Comparison of ENCODE assay signal across 8 cellular contexts in the genomic region with DNA sequence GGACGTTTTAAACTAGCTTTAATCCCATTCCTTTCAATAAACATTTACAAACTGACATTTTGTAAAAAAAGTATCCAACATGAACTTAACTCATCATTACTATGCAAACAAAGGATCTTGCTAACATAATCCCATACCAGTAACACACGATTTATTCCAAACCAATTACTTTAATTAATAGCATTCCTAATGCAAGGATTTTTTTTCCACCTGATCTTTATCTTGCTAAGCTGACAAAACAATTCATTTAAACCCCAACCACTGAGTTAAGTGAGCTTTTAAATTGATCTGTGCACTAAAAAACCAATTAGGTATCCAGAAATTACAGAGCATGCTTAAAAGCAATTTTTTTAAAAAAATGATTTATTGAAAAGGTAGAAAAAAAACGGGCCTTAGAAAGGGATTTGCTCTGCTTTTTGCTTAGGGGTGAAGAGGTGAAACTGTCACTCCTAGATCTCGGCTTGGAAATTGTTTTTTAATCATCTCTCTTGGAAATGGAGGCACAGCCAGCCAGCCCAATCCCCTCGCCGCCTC. TPM values are rescaled to one million over a fixed set of nuclear protein-coding genes. Genes with fewer than 3 reads are reported as not detected.
DNase-seq lines count a peak whose midpoint lies in the region; ATAC-seq and TF ChIP-seq lines count a peak whose summit lies in the region.

No MANE protein-coding gene starts in this region.

- peak overlapping the region; percentile 57 for H3K27ac Mint-ChIP-seq in type B pancreatic cell

- intact Hi-C loops in lower lobe of right lung (cut with DNase I): no loop called here
- intact Hi-C loops in mucosa of descending colon (cut with DNase I, micrococcal nuclease): loop anchor here (5.0 to 10.0 kb wide), 2 partner anchors 64 to 66 kb away; no protein-coding TSS in a partner anchor

- H3K36me3 ChIP-seq in lower lobe of right lung (peaks cover 18% of the 10 kb centered on the region), mucosa of descending colon (ENCODE audit: low read depth) (no peaks in the 10 kb centered on the region)

- no peak for ATAC-seq in activated T-cell treated with anti-CD3 and anti-CD28 coated beads, Interleukin-2, amount 50 U/mL, for 4 hours
- no peak for ATAC-seq in lower lobe of right lung
- no peak for ATAC-seq in mucosa of descending colon
- no peak for ATAC-seq in GM19035 (IDR thresholded peaks at IDR 0.05; ENCODE audit: unreplicated experiment)

- H3K4me1 ChIP-seq in lower lobe of right lung: peaks cover 61% of the 10 kb centered on the region
- peaks cover 10% of the 10 kb centered on the region for H3K4me1 ChIP-seq in mucosa of descending colon (ENCODE audit: low read depth)

- peaks cover 68% of the 10 kb centered on the region for H3K4me1 Mint-ChIP-seq in activated T-cell treated with anti-CD3 and anti-CD28 coated beads, Interleukin-2, amount 50 U/mL, for 4 hours (ENCODE audit: low read depth)
- peaks cover 48% of the 10 kb centered on the region for H3K4me1 Mint-ChIP-seq in type B pancreatic cell (ENCODE audit: unreplicated experiment)

- no peak for DNase-seq in activated T-cell treated with anti-CD3 and anti-CD28 coated beads, Interleukin-2, amount 50 U/mL, for 4 hours
- DNase-seq in activated T-cell treated with anti-CD3 and anti-CD28 coated beads for 4 hours (no peak), astrocyte of the spinal cord (ENCODE audit: low read depth, low spot score) (no peak), lower lobe of right lung (no peak), type B pancreatic cell (ENCODE audit: extremely low spot score, unreplicated experiment) (no peak), mucosa of descending colon (no peak), middle frontal gyrus (ENCODE audit: extremely low spot score, low spot score) (no peak)

- in situ Hi-C loops in astrocyte of the spinal cord (cut with HindIII; ENCODE audit: low sequenced_read_pairs): no loop called here

- H3K9me3 ChIP-seq in lower lobe of right lung (no peaks in the 10 kb centered on the region), mucosa of descending colon (no peaks in the 10 kb centered on the region)

- peaks cover 17% of the 10 kb centered on the region for H3K36me3 Mint-ChIP-seq in activated T-cell treated with anti-CD3 and anti-CD28 coated beads, Interleukin-2, amount 50 U/mL, for 4 hours (ENCODE audit: insufficient read depth)
- H3K36me3 Mint-ChIP-seq in type B pancreatic cell: peaks cover 4% of the 10 kb centered on the region

- peak overlapping the region; percentile 88 for H3K27ac ChIP-seq in lower lobe of right lung

- H3K27me3 Mint-ChIP-seq in activated T-cell treated with anti-CD3 and anti-CD28 coated beads, Interleukin-2, amount 50 U/mL, for 4 hours (ENCODE audit: low read depth): no peaks in the 10 kb centered on the region
- peaks cover 2% of the 10 kb centered on the region for H3K27me3 Mint-ChIP-seq in type B pancreatic cell

- H3K4me3 Mint-ChIP-seq in activated T-cell treated with anti-CD3 and anti-CD28 coated beads, Interleukin-2, amount 50 U/mL, for 4 hours: peak overlapping the region; percentile 93
- H3K4me3 Mint-ChIP-seq in type B pancreatic cell: peak overlapping the region; percentile 97

- no peak for TF ChIP-seq CTCF in astrocyte of the spinal cord (IDR thresholded peaks at IDR 0.05; ENCODE audit: low read depth, low read length)
- TF ChIP-seq CTCF in lower lobe of right lung (IDR thresholded peaks at IDR 0.05): no peak
- TF ChIP-seq CTCF in type B pancreatic cell (conservative IDR thresholded peaks at IDR 0.05): no peak
- no peak for TF ChIP-seq CTCF in mucosa of descending colon (IDR thresholded peaks at IDR 0.05)

- H3K9me3 Mint-ChIP-seq in activated T-cell treated with anti-CD3 and anti-CD28 coated beads, Interleukin-2, amount 50 U/mL, for 4 hours: no peaks in the 10 kb centered on the region
- no peaks in the 10 kb centered on the region for H3K9me3 Mint-ChIP-seq in type B pancreatic cell

- H3K27me3 ChIP-seq in lower lobe of right lung (ENCODE audit: low read depth): no peaks in the 10 kb centered on the region

- H3K4me3 ChIP-seq in astrocyte of the spinal cord (ENCODE audit: low read depth, low read length) (peak overlapping the region; percentile 79), lower lobe of right lung (peak overlapping the region; percentile 99), mucosa of descending colon (no peak overlapping the region)

RNA-seq across cellular contexts. Expression of a gene that starts 1.2 kb away (rescaled TPM):
- 10 to 100 TPM; 11.1 to 26.1 (median 12.9) TPM for total RNA-seq in activated T-cell treated with anti-CD3 and anti-CD28 coated beads, Interleukin-2, amount 50 U/mL, for 4 hours
- 106 TPM for total RNA-seq in lower lobe of right lung
- 31.2 and 33.4 TPM in 2 replicates for total RNA-seq in type B pancreatic cell (ENCODE audit: low replicate concordance)
- total RNA-seq in mucosa of descending colon: 10 to 100 TPM in 2 of 3 donors, 1 to 10 TPM in 1; 5.9 to 20.8 (median 10.9) TPM
